Comparison of ENCODE assay signal across 8 cellular contexts in genomic region chr2:38690499-38691420, GRCh38. TPM values are rescaled to one million over a fixed set of nuclear protein-coding genes. Genes with fewer than 3 reads are reported as not detected.
DNase-seq lines count a peak whose midpoint lies in the region; ATAC-seq and TF ChIP-seq lines count a peak whose summit lies in the region.

No MANE protein-coding gene starts in this region.

- DNase-seq in GM03348 (ENCODE audit: low spot score) (peak; percentile 91), NCI-H69 (lab: John Stamatoyannopoulos, UW) (peak; percentile 52), colonic mucosa (peak; percentile 55), retinal pigment epithelial cell (ENCODE audit: low read depth) (peak; percentile 80), NCI-H2029 treated with DMSO at 0.1 percent for 48 hours (lab: John Stamatoyannopoulos, UW) (no peak), NCI-H1436 (lab: John Stamatoyannopoulos, UW) (no peak)

- peak overlapping the region; percentile 26 for H3K27ac ChIP-seq in colonic mucosa

- intact Hi-C loops in colonic mucosa (cut with DNase I) = no loop called here

- no peaks in the 10 kb centered on the region for H3K27me3 ChIP-seq in colonic mucosa

- no peak overlapping the region for H3K9ac ChIP-seq in colonic mucosa (ENCODE audit: low read depth in 2 of 2, low read length in 2 of 2)

- ATAC-seq in GM21515 (IDR thresholded peaks at IDR 0.05; ENCODE audit: unreplicated experiment) = no peak
- ATAC-seq in GM18519 (IDR thresholded peaks at IDR 0.05; ENCODE audit: low FRiP score, unreplicated experiment) = no peak

- no peak for TF ChIP-seq CTCF in colonic mucosa (IDR thresholded peaks at IDR 0.05)
- TF ChIP-seq CTCF in retinal pigment epithelial cell (conservative IDR thresholded peaks at IDR 0.05; ENCODE audit: low read depth, low read length) = no peak

- no peaks in the 10 kb centered on the region for H3K9me3 ChIP-seq in colonic mucosa

- H3K4me3 ChIP-seq in colonic mucosa = no peak overlapping the region
- no peak overlapping the region for H3K4me3 ChIP-seq in retinal pigment epithelial cell (ENCODE audit: low read length)

- no peaks in the 10 kb centered on the region for H3K4me1 ChIP-seq in colonic mucosa

- no peaks in the 10 kb centered on the region for H3K36me3 ChIP-seq in colonic mucosa

RNA-seq across cellular contexts. Expression of gene GALM, which starts 24.8 kb away (rescaled TPM):
- total RNA-seq in colonic mucosa = 10 to 100 TPM; 47.9 to 68.8 TPM

Comparison
In these comparisons a context has a peak if more than half of its experiments do, and no peak if none do; other contexts are left out.
1. DNase-seq: peak in GM03348 (single experiment), NCI-H69 (single experiment), colonic mucosa (single experiment) and retinal pigment epithelial cell (single experiment); none in NCI-H2029 treated with DMSO at 0.1 percent for 48 hours (single experiment) and NCI-H1436 (single experiment).